In genomic region chr11:16889905-16890304, GRCh38 we compare ENCODE assay signal across 1 cellular context.
TF ChIP-seq lines count a peak whose summit lies in the region.

No MANE protein-coding gene starts in this region.

TF ChIP-seq in GM12878, 131 proteins besides CTCF, POLR2A, EP300 and RAD21 (continued from another document):
- no peak for TF ChIP-seq ZNF592 (IDR thresholded peaks at IDR 0.05)
